In genomic region chr14:36321004-36321381, GRCh38 we compare ENCODE assay signal across 7 cellular contexts. TPM values are rescaled to one million over a fixed set of nuclear protein-coding genes. Genes with fewer than 3 reads are reported as not detected.
DNase-seq lines count a peak whose midpoint lies in the region; ATAC-seq and TF ChIP-seq lines count a peak whose summit lies in the region.
"Not testable (repeated sequence)": the region's sequence is repeated elsewhere in the genome, so short reads cannot be mapped to it uniquely, and the experiment has no call there.

No MANE protein-coding gene starts in this region.

- POLR2A ChIA-PET in activated CD4-positive, alpha-beta T cell treated with anti-CD3 and anti-CD28 coated beads for 36 hours (lab: Charles Lee) = not testable (repeated sequence)

- H3K27ac Mint-ChIP-seq in activated CD4-positive, alpha-beta T cell treated with anti-CD3 and anti-CD28 coated beads for 36 hours = peak overlapping the region; percentile 94
- H3K27ac Mint-ChIP-seq in mesothelial cell of epicardium = peak overlapping the region; percentile 96

- not testable (repeated sequence) for TF ChIP-seq CTCF in brain microvascular endothelial cell (IDR thresholded peaks at IDR 0.05; ENCODE audit: low read depth, low read length, missing control alignments); foreskin fibroblast (IDR thresholded peaks at IDR 0.05; ENCODE audit: low read depth, low read length); mesothelial cell of epicardium (IDR thresholded peaks at IDR 0.05; ENCODE audit: unreplicated experiment); sigmoid colon (IDR thresholded peaks at IDR 0.05)

- TF ChIP-seq POLR2A in sigmoid colon (IDR thresholded peaks at IDR 0.05) = not testable (repeated sequence)

- not testable (repeated sequence) for TF ChIP-seq EP300 in sigmoid colon (IDR thresholded peaks at IDR 0.05)

- not testable (repeated sequence) for H3K9me3 ChIP-seq in KOPT-K1 (ENCODE audit: insufficient read depth, low read length, poor library complexity, severe bottlenecking); sigmoid colon

- H3K4me1 Mint-ChIP-seq in activated CD4-positive, alpha-beta T cell treated with anti-CD3 and anti-CD28 coated beads for 36 hours = peaks cover 24% of the 10 kb centered on the region
- H3K4me1 Mint-ChIP-seq in mesothelial cell of epicardium = peaks cover 23% of the 10 kb centered on the region

- not testable (repeated sequence) for H3K27me3 ChIP-seq in brain microvascular endothelial cell (replicated peaks); sigmoid colon

- intact Hi-C loops in activated CD4-positive, alpha-beta T cell treated with anti-CD3 and anti-CD28 coated beads for 36 hours (cut with DNase I, micrococcal nuclease) = loop anchor here (2.0 to 10.0 kb wide), 4 partner anchors 18 to 1274 kb away; partner anchors contain the start of genes BRMS1L (in 1 of the 2), FOXA1 (in 1 of the 2), RALGAPA1 (in 1 of the 2) and TTC6 (in 1 of the 2)
- intact Hi-C loops in sigmoid colon (cut with DNase I) = not testable (repeated sequence)

- peak overlapping the region; percentile 30 for H3K27ac ChIP-seq in KOPT-K1 (ENCODE audit: low read depth, low read length, poor library complexity, severe bottlenecking)
- not testable (repeated sequence) for H3K27ac ChIP-seq in brain microvascular endothelial cell
- peak overlapping the region; percentile 79 to 87 (median 84) for H3K27ac ChIP-seq in sigmoid colon

- not testable (repeated sequence) for H3K27me3 Mint-ChIP-seq in activated CD4-positive, alpha-beta T cell treated with anti-CD3 and anti-CD28 coated beads for 36 hours
- H3K27me3 Mint-ChIP-seq in mesothelial cell of epicardium (ENCODE audit: low read depth) = peaks cover 38% of the 10 kb centered on the region

- H3K9me3 Mint-ChIP-seq in activated CD4-positive, alpha-beta T cell treated with anti-CD3 and anti-CD28 coated beads for 36 hours (ENCODE audit: low read depth); mesothelial cell of epicardium: not testable (repeated sequence)

- peak; percentile 1 for ATAC-seq in activated CD4-positive, alpha-beta T cell treated with anti-CD3 and anti-CD28 coated beads for 36 hours

- 44 to 66% methylated on average over 7 of the region's 7 CpGs for WGBS in sigmoid colon, 2 donors

- H3K4me3 ChIP-seq in GM08714 (ENCODE audit: low read length) = peak overlapping the region; percentile 80; the same call in 1 of the 2 replicates
- peak overlapping the region; percentile 91 for H3K4me3 ChIP-seq in brain microvascular endothelial cell (ENCODE audit: low read depth, low read length)
- peak overlapping the region; percentile 88 to 93 for H3K4me3 ChIP-seq in foreskin fibroblast (ENCODE audit: low read depth in 1 of 2, low read length in 2 of 2)
- H3K4me3 ChIP-seq in sigmoid colon = peak overlapping the region; percentile 62 to 91 (median 79)

- CTCF ChIA-PET in activated CD4-positive, alpha-beta T cell treated with anti-CD3 and anti-CD28 coated beads for 36 hours (lab: Charles Lee) = interaction anchor here (0.6 to 1.7 kb wide), 7 partner anchors 13 to 495 kb away, joined by 3 to 7 read pairs (median 4); partner anchors contain the start of gene BRMS1L

- not testable (repeated sequence) for H3K36me3 Mint-ChIP-seq in activated CD4-positive, alpha-beta T cell treated with anti-CD3 and anti-CD28 coated beads for 36 hours (ENCODE audit: low read depth); mesothelial cell of epicardium

- H3K36me3 ChIP-seq in KOPT-K1 (ENCODE audit: insufficient read depth, low read length); brain microvascular endothelial cell (replicated peaks); sigmoid colon: not testable (repeated sequence)

- DNase-seq in activated CD4-positive, alpha-beta T cell treated with anti-CD3 and anti-CD28 coated beads for 36 hours; brain microvascular endothelial cell; foreskin fibroblast; mesothelial cell of epicardium (ENCODE audit: low spot score in 2 of 2, unreplicated experiment in 2 of 2); sigmoid colon: not testable (repeated sequence)

- peaks cover 0 to 26% (median 15%) of the 10 kb centered on the region in 4 donors for H3K4me1 ChIP-seq in sigmoid colon

- peak overlapping the region; percentile 85 for H3K4me3 Mint-ChIP-seq in activated CD4-positive, alpha-beta T cell treated with anti-CD3 and anti-CD28 coated beads for 36 hours
- peak overlapping the region; percentile 89 for H3K4me3 Mint-ChIP-seq in mesothelial cell of epicardium

- in situ Hi-C loops in brain microvascular endothelial cell (cut with HindIII; ENCODE audit: low pct_ligation_motif_present, low sequenced_read_pairs) = not testable (repeated sequence)

RNA-seq across cellular contexts. Expression of gene MBIP, which starts 0.6 kb away (rescaled TPM):
- 10 to 100 TPM; 32.8 to 33.0 TPM for total RNA-seq in activated CD4-positive, alpha-beta T cell treated with anti-CD3 and anti-CD28 coated beads for 36 hours
- 41.3 to 43.5 TPM (median 41.5 TPM) in 3 replicates for total RNA-seq in mesothelial cell of epicardium
- 10 to 100 TPM; 15.6 to 26.4 (median 21.0) TPM for total RNA-seq in sigmoid colon
- 10 to 100 TPM; 12.4 to 22.2 (median 22.2) TPM for polyA plus RNA-seq in sigmoid colon
